10 cellular contexts compared by ENCODE assay signal in genomic region chr2:112343827-112344585, GRCh38.
A peak's percentile ranks its signal among the peaks of the same experiment; 100 is the strongest.
DNase-seq lines count a peak whose midpoint lies in the region; ATAC-seq and TF ChIP-seq lines count a peak whose summit lies in the region.
"Had no signal": no experiment of that assay in that cellular context is flagged by ENCODE, and none has a peak within 500 bp of the region (broad histone marks: within the 10 kb centered on the region; RNA-seq: fewer than 3 reads in every experiment).

No MANE protein-coding gene starts in this region.

- H3K9ac ChIP-seq in MM.1S (ENCODE audit: low read length) (no peak overlapping the region), subcutaneous abdominal adipose tissue (ENCODE audit: low read length in 5 of 5) (peak overlapping the region in 1 of 5 donors; percentile 15)

- H3K27me3 Mint-ChIP-seq in activated naive CD4-positive, alpha-beta T cell treated with anti-CD3 and anti-CD28 coated beads for 36 hours (ENCODE audit: low read depth) = no peaks in the 10 kb centered on the region
- H3K27me3 Mint-ChIP-seq in immature natural killer cell (ENCODE audit: low read depth in 3 of 3) = peaks cover 2 to 16% (median 13%) of the 10 kb centered on the region in 3 donors
- H3K27me3 Mint-ChIP-seq: dendritic cell treated with granulocyte-macrophage colony-stimulating factor and Interleukin-4, amounts not matched to agents 40 ng/mL and 50 ng/mL, for 4 days had no signal

- intact Hi-C loops in activated naive CD4-positive, alpha-beta T cell treated with anti-CD3 and anti-CD28 coated beads for 36 hours (cut with micrococcal nuclease) = no loop called here
- intact Hi-C loops in tibial artery (cut with DNase I; ENCODE audit: low total_unique reads) = no loop called here

- 0 out of 2 replicates have a peak, but pooled peaks cover 4% of the 10 kb centered on the region for H3F3A ChIP-seq in MM.1S (ENCODE audit: insufficient read depth, low read length)

- peak; percentile 7 for DNase-seq in activated naive CD4-positive, alpha-beta T cell treated with anti-CD3 and anti-CD28 coated beads for 36 hours
- no peak for DNase-seq in activated naive CD4-positive, alpha-beta T cell treated with Interleukin-2 at 50 U/mL for 16 hours
- peak; percentile 30 for DNase-seq in MM.1S
- DNase-seq in tibial artery = no peak
- no peak for DNase-seq in immature natural killer cell
- DNase-seq in NCI-H2171 (lab: John Stamatoyannopoulos, UW) = no peak
- DNase-seq: NCI-H345 had no signal

- no peak for TF ChIP-seq CTCF in MM.1S (IDR thresholded peaks at IDR 0.05; ENCODE audit: low read length)
- no peak for TF ChIP-seq CTCF in gastroesophageal sphincter (IDR thresholded peaks at IDR 0.05)
- no peak for TF ChIP-seq CTCF in tibial artery (IDR thresholded peaks at IDR 0.05)

- no peaks in the 10 kb centered on the region for H3K9me3 Mint-ChIP-seq in activated naive CD4-positive, alpha-beta T cell treated with anti-CD3 and anti-CD28 coated beads for 36 hours
- H3K9me3 Mint-ChIP-seq in immature natural killer cell = peaks cover 0 to 2% (median 0%) of the 10 kb centered on the region in 6 donors

- H4K20me1 ChIP-seq in MM.1S (ENCODE audit: insufficient read depth, low read length) = no peaks in the 10 kb centered on the region

- peak; percentile 48 for ATAC-seq in gastroesophageal sphincter

- H3K27ac ChIP-seq in MM.1S (ENCODE audit: low read length) (peak overlapping the region; percentile 48; the same call in 1 of the 2 replicates), gastroesophageal sphincter (no peak overlapping the region), subcutaneous abdominal adipose tissue (ENCODE audit: low read depth, low read length) (peak overlapping the region; percentile 82), tibial artery (no peak overlapping the region)

- TF ChIP-seq POLR2A in gastroesophageal sphincter (IDR thresholded peaks at IDR 0.05) = no peak

- CTCF ChIA-PET in activated naive CD4-positive, alpha-beta T cell treated with anti-CD3 and anti-CD28 coated beads for 36 hours (lab: Charles Lee) = interaction anchor here (0.6 to 1.3 kb wide), 3 partner anchors 84 to 222 kb away, joined by 3 to 5 read pairs (median 4); no protein-coding TSS in a partner anchor

- no peak overlapping the region for H3K27ac Mint-ChIP-seq in activated naive CD4-positive, alpha-beta T cell treated with anti-CD3 and anti-CD28 coated beads for 36 hours
- no peak overlapping the region for H3K27ac Mint-ChIP-seq in immature natural killer cell
- H3K27ac Mint-ChIP-seq: dendritic cell treated with granulocyte-macrophage colony-stimulating factor and Interleukin-4, amounts not matched to agents 40 ng/mL and 50 ng/mL, for 4 days had no signal

- no peak overlapping the region for H3K4me3 Mint-ChIP-seq in activated naive CD4-positive, alpha-beta T cell treated with anti-CD3 and anti-CD28 coated beads for 36 hours
- H3K4me3 Mint-ChIP-seq in immature natural killer cell = no peak overlapping the region
- H3K4me3 Mint-ChIP-seq: dendritic cell treated with granulocyte-macrophage colony-stimulating factor and Interleukin-4, amounts not matched to agents 40 ng/mL and 50 ng/mL, for 4 days had no signal

- WGBS in gastroesophageal sphincter (ENCODE audit: low coverage in 1 of 2), 2 donors = 35 to 60% methylated on average over 1 of the region's 1 CpG

- peaks cover 10% of the 10 kb centered on the region for H3K4me1 Mint-ChIP-seq in activated naive CD4-positive, alpha-beta T cell treated with anti-CD3 and anti-CD28 coated beads for 36 hours (ENCODE audit: low read depth)
- H3K4me1 Mint-ChIP-seq in immature natural killer cell = peaks cover 0 to 2% of the 10 kb centered on the region in 2 donors

- no peaks in the 10 kb centered on the region for H3K36me3 Mint-ChIP-seq in activated naive CD4-positive, alpha-beta T cell treated with anti-CD3 and anti-CD28 coated beads for 36 hours (ENCODE audit: low read depth)
- no peaks in the 10 kb centered on the region for H3K36me3 Mint-ChIP-seq in immature natural killer cell

- no peaks in the 10 kb centered on the region for H3K36me3 ChIP-seq in MM.1S (replicated peaks; ENCODE audit: insufficient read depth, low read length)
- H3K36me3 ChIP-seq in gastroesophageal sphincter = no peaks in the 10 kb centered on the region
- no peaks in the 10 kb centered on the region for H3K36me3 ChIP-seq in subcutaneous abdominal adipose tissue (ENCODE audit: control insufficient read depth in 5 of 5, insufficient read depth in 5 of 5, low read length in 5 of 5)
- peaks cover 0 to 10% (median 0%) of the 10 kb centered on the region in 3 donors for H3K36me3 ChIP-seq in tibial artery

- H3K79me2 ChIP-seq in MM.1S (ENCODE audit: low read length) = no peaks in the 10 kb centered on the region

- H3K4me3 ChIP-seq in MM.1S (ENCODE audit: low read length) (no peak overlapping the region), gastroesophageal sphincter (no peak overlapping the region), subcutaneous abdominal adipose tissue (ENCODE audit: low read depth in 1 of 5, low read length in 5 of 5) (no peak overlapping the region), tibial artery (no peak overlapping the region)

- peak overlapping the region; percentile 22; the same call in 1 of the 2 replicates for H3K4me2 ChIP-seq in MM.1S (ENCODE audit: low read depth, low read length)

- no peaks in the 10 kb centered on the region for H3K9me2 ChIP-seq in MM.1S (replicated peaks; ENCODE audit: insufficient read depth, low read length)

- peaks cover 18% of the 10 kb centered on the region for H3K4me1 ChIP-seq in MM.1S (ENCODE audit: low read length)
- H3K4me1 ChIP-seq in gastroesophageal sphincter = no peaks in the 10 kb centered on the region
- H3K4me1 ChIP-seq in subcutaneous abdominal adipose tissue (ENCODE audit: control insufficient read depth in 5 of 5, insufficient read depth in 5 of 5, low read length in 5 of 5) = peaks cover 0 to 16% (median 10%) of the 10 kb centered on the region in 5 donors
- no peaks in the 10 kb centered on the region for H3K4me1 ChIP-seq in tibial artery

- H3K27me3 ChIP-seq in MM.1S (replicated peaks; ENCODE audit: insufficient read depth, low read length) = no peaks in the 10 kb centered on the region
- no peaks in the 10 kb centered on the region for H3K27me3 ChIP-seq in gastroesophageal sphincter
- no peaks in the 10 kb centered on the region for H3K27me3 ChIP-seq in subcutaneous abdominal adipose tissue (ENCODE audit: control insufficient read depth in 5 of 5, insufficient read depth in 4 of 5, low read length in 5 of 5)
- H3K27me3 ChIP-seq in tibial artery = no peaks in the 10 kb centered on the region

- H3K9me3 ChIP-seq in MM.1S (replicated peaks; ENCODE audit: insufficient read depth, low read length) (no peaks in the 10 kb centered on the region), gastroesophageal sphincter (no peaks in the 10 kb centered on the region), subcutaneous abdominal adipose tissue (ENCODE audit: control insufficient read depth in 5 of 5, low read length in 5 of 5) (no peaks in the 10 kb centered on the region), tibial artery (no peaks in the 10 kb centered on the region)

- no peak for TF ChIP-seq EP300 in gastroesophageal sphincter (IDR thresholded peaks at IDR 0.05)

- peak overlapping the region; percentile 40 for H2AFZ ChIP-seq in MM.1S (ENCODE audit: low read length)

Comparison
In these comparisons a context has a peak if more than half of its experiments do, and no peak if none do; other contexts are left out.
1. DNase-seq: peak in activated naive CD4-positive, alpha-beta T cell treated with anti-CD3 and anti-CD28 coated beads for 36 hours (single experiment) and MM.1S (single experiment); none in activated naive CD4-positive, alpha-beta T cell treated with Interleukin-2 at 50 U/mL for 16 hours (single experiment), tibial artery (0 of 2), immature natural killer cell (0 of 3) and NCI-H2171 (single experiment).
2. H3K27ac ChIP-seq: peak in MM.1S (single experiment) and subcutaneous abdominal adipose tissue (single experiment); none in gastroesophageal sphincter (0 of 4) and tibial artery (0 of 2).